In the genomic region with DNA sequence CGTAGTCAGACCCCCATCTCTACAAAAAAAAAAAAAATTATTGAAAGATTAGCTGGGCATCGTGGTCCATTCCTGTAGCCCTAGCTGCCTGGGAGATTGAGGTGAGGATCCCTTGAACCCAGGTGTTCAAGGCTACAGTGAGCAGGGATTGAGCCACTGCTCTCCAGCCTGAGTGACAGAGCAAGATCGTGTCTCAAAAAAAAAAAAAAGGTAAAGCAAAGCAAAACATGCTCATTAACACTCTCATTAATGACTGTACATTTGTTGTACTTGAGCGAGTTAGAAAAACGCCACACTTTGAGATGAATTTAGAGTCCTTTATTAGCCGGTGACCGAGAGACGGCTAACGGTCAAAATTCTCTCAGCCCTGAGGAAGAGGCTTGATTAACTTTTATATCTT, we compare ENCODE assay signal across 21 cellular contexts. TPM values are rescaled to one million over a fixed set of nuclear protein-coding genes. Genes with fewer than 3 reads are reported as not detected.
DNase-seq lines count a peak whose midpoint lies in the region; ATAC-seq, FAIRE-seq and TF ChIP-seq lines count a peak whose summit lies in the region.
"Had no signal": no experiment of that assay in that cellular context is flagged by ENCODE, and none has a peak within 500 bp of the region (broad histone marks: within the 10 kb centered on the region; RNA-seq: fewer than 3 reads in every experiment).

No MANE protein-coding gene starts in this region.

- H3K27ac ChIP-seq in K562 (ENCODE audit: extremely low read depth, low read depth, low read length) (no peak overlapping the region), trophoblast cell (ENCODE audit: low read depth, low read length) (no peak overlapping the region)
- H3K27ac ChIP-seq: BLaER1, C4-2B had no signal

- BruUV-seq in Caco-2 (replicated peaks; lab: Mats Ljungman, UMichigan) (no TSS peak), K562 (replicated peaks; lab: Mats Ljungman, UMichigan) (no TSS peak)

- no peak overlapping the region for H3K9ac ChIP-seq in K562 (ENCODE audit: insufficient read depth in 1 of 2, low read depth in 2 of 2, low read length in 2 of 2)
- no peak overlapping the region for H3K9ac ChIP-seq in trophoblast cell (ENCODE audit: low read length)
- H3K9ac ChIP-seq: BLaER1 had no signal

- H4K20me1 ChIP-seq in K562 (replicated peaks; ENCODE audit: control insufficient read depth, insufficient read depth, low read length): no peaks in the 10 kb centered on the region
- H4K20me1 ChIP-seq: BLaER1 had no signal

- H4K91ac ChIP-seq in trophoblast cell (ENCODE audit: low read depth, low read length): no peak overlapping the region

- H3K4me2 ChIP-seq in K562 (ENCODE audit: insufficient read depth, low read length): no peak overlapping the region
- no peak overlapping the region for H3K4me2 ChIP-seq in trophoblast cell (ENCODE audit: low read length)
- H3K4me2 ChIP-seq: BLaER1, GM23338 had no signal

- H3K79me1 ChIP-seq in trophoblast cell (ENCODE audit: low read length): no peaks in the 10 kb centered on the region

- no peak for FAIRE-seq in K562 (lab: Jason Lieb, UNC)
- FAIRE-seq: GM12891, GM18507 had no signal

- H3K27me3 Mint-ChIP-seq in Caco-2 (ENCODE audit: insufficient read depth, unreplicated experiment) (no peaks in the 10 kb centered on the region), mesothelial cell of epicardium (ENCODE audit: low read depth) (peaks cover 2% of the 10 kb centered on the region)
- H3K27me3 Mint-ChIP-seq: CD4-positive, CD25-positive, alpha-beta regulatory T cell had no signal

- no peak for TF ChIP-seq RAD21 in K562 (CRISPR knock-in tag; conservative IDR thresholded peaks at IDR 0.05 in 1 of 2, IDR thresholded peaks at IDR 0.05 in 1 of 2)

- ATAC-seq in K562 (no peak), HG03571 (IDR thresholded peaks at IDR 0.05; ENCODE audit: unreplicated experiment) (no peak)
- ATAC-seq: GM23338, HCT116 had no signal

- no peak for TF ChIP-seq POLR2A in K562 (conservative IDR thresholded peaks at IDR 0.05)

- H4K8ac ChIP-seq in trophoblast cell (ENCODE audit: low read depth, low read length): no peak overlapping the region

- H2BK5ac ChIP-seq in trophoblast cell (ENCODE audit: low read depth, low read length, poor library complexity): no peak overlapping the region

- TF ChIP-seq CTCF in Caco-2 (IDR thresholded peaks at IDR 0.05; ENCODE audit: insufficient read depth in 1 of 2, low read depth in 1 of 2, low read length in 1 of 2, severe bottlenecking in 1 of 2, unreplicated experiment in 1 of 2) (no peak), K562 (IDR thresholded peaks at IDR 0.05 in 2 of 3, conservative IDR thresholded peaks at IDR 0.05 in 1 of 3; ENCODE audit: insufficient read depth in 2 of 3, low read depth in 1 of 3, low read length in 3 of 3) (no peak), mesothelial cell of epicardium (IDR thresholded peaks at IDR 0.05; ENCODE audit: unreplicated experiment) (no peak)

- H3K4me1 ChIP-seq in Caco-2: peaks cover 9% of the 10 kb centered on the region; the same call in 1 of the 2 replicates
- peaks cover 9 to 16% of the 10 kb centered on the region in 2 experiments; a peak in 4 of 5 replicates for H3K4me1 ChIP-seq in K562 (replicated peaks in 1 of 2; ENCODE audit: control insufficient read depth in 2 of 2, insufficient read depth in 2 of 2, low read length in 2 of 2)
- no peaks in the 10 kb centered on the region for H3K4me1 ChIP-seq in trophoblast cell (ENCODE audit: control insufficient read depth in 1 of 2, insufficient read depth in 2 of 2, low read length in 2 of 2)

- H3K4me1 Mint-ChIP-seq in Caco-2 (ENCODE audit: low read depth, unreplicated experiment) (peaks cover 10% of the 10 kb centered on the region), mesothelial cell of epicardium (peaks cover 24% of the 10 kb centered on the region)

- H3K27me3 ChIP-seq in Caco-2 (replicated peaks; ENCODE audit: control insufficient read depth, insufficient read depth, low read length) (no peaks in the 10 kb centered on the region), K562 (ENCODE audit: control insufficient read depth in 2 of 2, insufficient read depth in 2 of 2, low read length in 2 of 2) (no peaks in the 10 kb centered on the region), trophoblast cell (ENCODE audit: insufficient read depth, low read length) (no peaks in the 10 kb centered on the region)
- H3K27me3 ChIP-seq: BLaER1 had no signal

- no peaks in the 10 kb centered on the region for H3K9me1 ChIP-seq in K562 (ENCODE audit: control insufficient read depth, insufficient read depth, low read length)

- H3K36me3 Mint-ChIP-seq in Caco-2 (ENCODE audit: insufficient read depth, unreplicated experiment): no peaks in the 10 kb centered on the region
- H3K36me3 Mint-ChIP-seq in mesothelial cell of epicardium: no peaks in the 10 kb centered on the region
- H3K36me3 Mint-ChIP-seq: CD4-positive, CD25-positive, alpha-beta regulatory T cell; CD8-positive, alpha-beta memory T cell had no signal

- in situ Hi-C loops in K562 (cut with MboI): no loop called here

- H3K79me2 ChIP-seq in K562 (ENCODE audit: control insufficient read depth, insufficient read depth, low read length) (no peaks in the 10 kb centered on the region), trophoblast cell (ENCODE audit: control insufficient read depth, insufficient read depth, low read length, poor library complexity) (no peaks in the 10 kb centered on the region)

- H3K4me3 Mint-ChIP-seq in Caco-2 (ENCODE audit: unreplicated experiment) (no peak overlapping the region), mesothelial cell of epicardium (no peak overlapping the region)
- H3K4me3 Mint-ChIP-seq: CD4-positive, CD25-positive, alpha-beta regulatory T cell; CD8-positive, alpha-beta memory T cell; GM23338; H9 had no signal

- H3K4ac ChIP-seq in trophoblast cell (ENCODE audit: low read depth, low read length): no peak overlapping the region

- H2BK120ac ChIP-seq in trophoblast cell (ENCODE audit: insufficient read depth, low read length, poor library complexity): no peak overlapping the region

- DNase-seq in Caco-2 (no peak), K562 (ENCODE audit: extremely low read depth in 1 of 4, low spot score in 3 of 4) (no peak), mesothelial cell of epicardium (ENCODE audit: low spot score in 2 of 2, unreplicated experiment in 2 of 2) (no peak), retina (no peak), trophoblast cell (no peak)
- DNase-seq: Calu3; CD4-positive, CD25-positive, alpha-beta regulatory T cell; CD8-positive, alpha-beta memory T cell; DMS53; DMS79 treated with DMSO at 0.1 percent for 48 hours; GF-D8; H9 had no signal

- H3K14ac ChIP-seq in trophoblast cell (ENCODE audit: low read length): no peak overlapping the region

- no peaks in the 10 kb centered on the region for H3K9me3 ChIP-seq in Caco-2
- no peaks in the 10 kb centered on the region for H3K9me3 ChIP-seq in K562 (replicated peaks; ENCODE audit: control insufficient read depth, insufficient read depth, low read depth, low read length)
- H3K9me3 ChIP-seq in trophoblast cell (ENCODE audit: insufficient read depth, low read depth, low read length): no peaks in the 10 kb centered on the region
- H3K9me3 ChIP-seq: BLaER1 had no signal

- H4K12ac ChIP-seq in trophoblast cell (ENCODE audit: low read depth, low read length): no peak overlapping the region

- H3K27ac Mint-ChIP-seq in Caco-2 (ENCODE audit: unreplicated experiment) (peak overlapping the region; percentile 42), mesothelial cell of epicardium (peak overlapping the region; percentile 5)
- H3K27ac Mint-ChIP-seq: GM23338, H9 had no signal

- TF ChIP-seq EP300 in K562 (IDR thresholded peaks at IDR 0.05; ENCODE audit: low read length): no peak

- CTCF ChIA-PET in Caco-2 (lab: Charles Lee): no interaction called here
- CTCF ChIA-PET in K562 (lab: Yijun Ruan, JAX; ENCODE audit: low intra/inter-chr PET ratio): interaction anchor here (0.6 kb wide), 1 partner anchor 25 kb away, joined by 4 read pairs; no protein-coding TSS in a partner anchor

- H2AK5ac ChIP-seq in trophoblast cell (ENCODE audit: low read length): no peak overlapping the region

- H2AFZ ChIP-seq in K562 (ENCODE audit: low read depth, low read length) (no peak overlapping the region), trophoblast cell (ENCODE audit: insufficient read depth, low read length, poor library complexity) (no peak overlapping the region)

- H3K4me3 ChIP-seq in Caco-2 (ENCODE audit: low read depth, low read length) (no peak overlapping the region), K562 (no peak overlapping the region), trophoblast cell (ENCODE audit: low read depth, low read length) (no peak overlapping the region)
- H3K4me3 ChIP-seq: BLaER1, GM23338 had no signal

- intact Hi-C loops in Caco-2 (cut with micrococcal nuclease; ENCODE audit: unreplicated experiment): no loop called here
- intact Hi-C loops in K562 (cut with micrococcal nuclease): no loop called here

- no peak overlapping the region for H2BK12ac ChIP-seq in trophoblast cell (ENCODE audit: low read length)

- H3K36me3 ChIP-seq in Caco-2 (ENCODE audit: control insufficient read depth, insufficient read depth, low read length) (no peaks in the 10 kb centered on the region), K562 (ENCODE audit: control insufficient read depth, insufficient read depth, low read length) (no peaks in the 10 kb centered on the region), trophoblast cell (ENCODE audit: control insufficient read depth in 1 of 2, insufficient read depth in 2 of 2, low read length in 2 of 2) (no peaks in the 10 kb centered on the region)
- H3K36me3 ChIP-seq: BLaER1 had no signal

- no peak overlapping the region for H3K18ac ChIP-seq in trophoblast cell (ENCODE audit: low read length)

- no peak overlapping the region for H3K23ac ChIP-seq in trophoblast cell (ENCODE audit: low read length)

- WGBS in K562 (ENCODE audit: insufficient coverage, low coverage, missing lambda C conversion rate): 32% methylated on average over 8 of the region's 9 CpGs
- no CpG with 5 or more reads among the region's 9 CpGs for WGBS in trophoblast cell (ENCODE audit: extremely low coverage, insufficient coverage, insufficient read length)

- no peaks in the 10 kb centered on the region for H3K9me3 Mint-ChIP-seq in Caco-2 (ENCODE audit: unreplicated experiment)
- peaks cover 5% of the 10 kb centered on the region for H3K9me3 Mint-ChIP-seq in mesothelial cell of epicardium
- H3K9me3 Mint-ChIP-seq: CD4-positive, CD25-positive, alpha-beta regulatory T cell; CD8-positive, alpha-beta memory T cell had no signal

- POLR2A ChIA-PET in Caco-2 (lab: Charles Lee): no interaction called here
- POLR2A ChIA-PET in K562 (lab: Yijun Ruan, JAX): no interaction called here

RNA-seq across cellular contexts. Expression of gene SERHL2, which starts 6.2 kb away (rescaled TPM):
- total RNA-seq in Caco-2 (2022): 0.61 and 0.72 TPM in 2 replicates
- total RNA-seq in K562 (2011; cell fraction: chromatin; rRNA removed; ENCODE audit: low replicate concordance): 26.6 and 59.0 TPM in 2 replicates
- total RNA-seq in K562 (2011; cell fraction: nucleolus; rRNA removed): 39.4 and 42.1 TPM in 2 replicates
- total RNA-seq in K562 (2011; cell fraction: nucleoplasm; rRNA removed): 33.8 and 38.9 TPM in 2 replicates
- total RNA-seq in K562 (2014; rRNA removed): 25.2 and 29.1 TPM in 2 replicates
- total RNA-seq in K562 (2014; rRNA removed; fragmentation: Illumina TruSeq; extraction: Trizol): 20.1 and 22.6 TPM in 2 replicates
- 19.3 and 22.6 TPM in 2 replicates for total RNA-seq in K562 (2015; rRNA removed; fragmentation: Illumina TruSeq; extraction: Trizol)
- total RNA-seq in K562 (2021): 19.9 and 21.9 TPM in 2 replicates
- 51.9 and 62.6 TPM in 2 replicates for polyA plus RNA-seq in K562 (2011; rRNA removed)
- polyA plus RNA-seq in K562 (2011; cell fraction: cytosol; rRNA removed): 35.5 and 56.3 TPM in 2 replicates
- 74.9 and 83.4 TPM in 2 replicates for polyA plus RNA-seq in K562 (2011; cell fraction: nucleus; rRNA removed)
- 13.3 and 21.9 TPM in 2 replicates for polyA plus RNA-seq in K562 (2012)
- 32.2 and 35.0 TPM in 2 replicates for polyA plus RNA-seq in K562 (2014; fragmentation: Illumina TruSeq; extraction: Trizol)
- 10 to 100 TPM; 24.6 to 28.3 TPM for polyA plus RNA-seq in K562 (2014; fragmentation: Nextera tagmentation; extraction: Ambion mirVana)
- 33.6 and 33.8 TPM in 2 replicates for polyA plus RNA-seq in K562 (2014; rRNA removed)
- 17.8 and 23.1 TPM in 2 replicates for polyA minus RNA-seq in K562 (2011; rRNA and poly(A)+ RNA removed)
- polyA minus RNA-seq in K562 (2011; cell fraction: cytosol; rRNA and poly(A)+ RNA removed): 7.9 and 15.3 TPM in 2 replicates
- polyA minus RNA-seq in K562 (2011; cell fraction: nucleus; rRNA and poly(A)+ RNA removed): 15.2 and 19.3 TPM in 2 replicates
- 2.5 to 3.0 TPM (median 2.6 TPM) in 3 replicates for total RNA-seq in mesothelial cell of epicardium
- 7.1 and 7.2 TPM in 2 replicates for polyA plus RNA-seq in trophoblast cell (2013)
- total RNA-seq: A172; CD4-positive, CD25-positive, alpha-beta regulatory T cell; G401 had no signal

RNA-seq across cellular contexts. Expression of gene RRP7A, which starts 28.0 kb away (rescaled TPM):
- total RNA-seq in Caco-2 (2022) (72.2 and 75.2 TPM in 2 replicates), K562 (2014; rRNA removed) (42.3 and 48.9 TPM in 2 replicates), K562 (2014; rRNA removed; fragmentation: Illumina TruSeq; extraction: Trizol) (29.7 and 34.6 TPM in 2 replicates), K562 (2015; rRNA removed; fragmentation: Illumina TruSeq; extraction: Trizol) (39.7 and 40.3 TPM in 2 replicates), K562 (2021) (74.1 and 82.6 TPM in 2 replicates), mesothelial cell of epicardium (52.2 to 59.6 TPM (median 53.2 TPM) in 3 replicates)
- 17.1 and 44.0 TPM in 2 replicates for total RNA-seq in K562 (2011; cell fraction: chromatin; rRNA removed; ENCODE audit: low replicate concordance)
- total RNA-seq in K562 (2011; cell fraction: nucleolus; rRNA removed): 34.3 and 41.7 TPM in 2 replicates
- total RNA-seq in K562 (2011; cell fraction: nucleoplasm; rRNA removed): 23.6 and 25.4 TPM in 2 replicates
- polyA plus RNA-seq in K562 (2011; rRNA removed) (28.3 and 39.3 TPM in 2 replicates), K562 (2014; fragmentation: Illumina TruSeq; extraction: Trizol) (51.9 and 69.1 TPM in 2 replicates), K562 (2014; fragmentation: Nextera tagmentation; extraction: Ambion mirVana) (10 to 100 TPM in 1 of 2 experiments, 1 to 10 TPM in 1; 3.4 to 12.9 TPM), K562 (2014; rRNA removed) (45.8 and 47.0 TPM in 2 replicates)
- 23.0 and 37.5 TPM in 2 replicates for polyA plus RNA-seq in K562 (2011; cell fraction: cytosol; rRNA removed)
- polyA plus RNA-seq in K562 (2011; cell fraction: nucleus; rRNA removed): 14.2 and 22.3 TPM in 2 replicates
- polyA plus RNA-seq in K562 (2012): 23.0 and 42.9 TPM in 2 replicates
- polyA minus RNA-seq in K562 (2011; rRNA and poly(A)+ RNA removed): 13.4 and 13.8 TPM in 2 replicates
- polyA minus RNA-seq in K562 (2011; cell fraction: cytosol; rRNA and poly(A)+ RNA removed): 8.6 and 16.2 TPM in 2 replicates
- polyA minus RNA-seq in K562 (2011; cell fraction: nucleus; rRNA and poly(A)+ RNA removed): 12.3 and 13.2 TPM in 2 replicates
- polyA plus RNA-seq in trophoblast cell (2013): 25.8 TPM in 2 replicates
